28 cellular contexts compared by ENCODE assay signal in genomic region chr12:67040861-67041137, GRCh38.
"Had no signal": no experiment of that assay in that cellular context is flagged by ENCODE, and none has a peak within 500 bp of the region (broad histone marks: within the 10 kb centered on the region; RNA-seq: fewer than 3 reads in every experiment).

No MANE protein-coding gene starts in this region.

- H3K36me3 ChIP-seq: esophagus muscularis mucosa, gastroesophageal sphincter, heart right ventricle, neural progenitor cell, prostate gland, right atrium auricular region, transverse colon, vagina had no signal

- H3K4me1 Mint-ChIP-seq: immature natural killer cell; memory B cell; naive B cell; stimulated activated effector memory CD8-positive, alpha-beta T cell treated with anti-CD3 and anti-CD28 coated beads, Interleukin-12 subunit alpha, Interleukin-12 subunit beta, amount 100 ng/mL, for 72 hours had no signal

- H3K4me3 ChIP-seq: coronary artery, esophagus muscularis mucosa, gastroesophageal sphincter, heart right ventricle, lung, mucosa of descending colon, neural progenitor cell, prostate gland, right atrium auricular region, testis, transverse colon, vagina had no signal

- H3K4me1 ChIP-seq: foreskin keratinocyte, prostate gland, vagina had no signal

- H3K27ac Mint-ChIP-seq: immature natural killer cell; memory B cell; naive B cell; natural killer cell treated with Interleukin-12 subunit alpha and Interleukin-12 subunit beta and Interleukin-15 and Interleukin-18, amount 100 ng/mL, for 72 hours; neural progenitor cell; stimulated activated effector memory CD8-positive, alpha-beta T cell treated with anti-CD3 and anti-CD28 coated beads, Interleukin-12 subunit alpha, Interleukin-12 subunit beta, amount 100 ng/mL, for 72 hours had no signal

- H3K27ac ChIP-seq: coronary artery, foreskin keratinocyte, heart right ventricle, neural progenitor cell, testis, vagina had no signal

- H3K4me3 Mint-ChIP-seq: immature natural killer cell; memory B cell; naive B cell; natural killer cell treated with Interleukin-12 subunit alpha and Interleukin-12 subunit beta and Interleukin-15 and Interleukin-18, amount 100 ng/mL, for 72 hours; neural progenitor cell; stimulated activated effector memory CD8-positive, alpha-beta T cell treated with anti-CD3 and anti-CD28 coated beads, Interleukin-12 subunit alpha, Interleukin-12 subunit beta, amount 100 ng/mL, for 72 hours had no signal

- DNase-seq: dermis blood vessel endothelial cell; effector memory CD4-positive, alpha-beta T cell; foreskin keratinocyte; heart right ventricle; hypothalamus; immature natural killer cell; islet precursor cell; kidney glomerular epithelial cell; mucosa of descending colon; naive B cell; stimulated activated CD4-positive, alpha-beta T cell treated with anti-CD3 and anti-CD28 coated beads, Interleukin-2, amount 100 ng/mL, for 24 hours; stimulated activated CD4-positive, alpha-beta T cell treated with anti-CD3 and anti-CD28 coated beads, Interleukin-4, amount 100 ng/mL, for 24 hours; stimulated activated naive CD4-positive, alpha-beta T cell treated with Interleukin-2 at 50 U/mL for 16 hours; substantia nigra; testis; transverse colon had no signal

- ATAC-seq: foreskin keratinocyte; gastroesophageal sphincter; heart right ventricle; mucosa of descending colon; natural killer cell treated with Interleukin-12 subunit alpha and Interleukin-12 subunit beta and Interleukin-15 and Interleukin-18, amount 100 ng/mL, for 72 hours; sciatic nerve; stimulated activated effector memory CD8-positive, alpha-beta T cell treated with anti-CD3 and anti-CD28 coated beads, Interleukin-12 subunit alpha, Interleukin-12 subunit beta, amount 100 ng/mL, for 72 hours had no signal

- H3K9me3 Mint-ChIP-seq: immature natural killer cell; memory B cell; natural killer cell treated with Interleukin-12 subunit alpha and Interleukin-12 subunit beta and Interleukin-15 and Interleukin-18, amount 100 ng/mL, for 72 hours; neural progenitor cell; stimulated activated effector memory CD8-positive, alpha-beta T cell treated with anti-CD3 and anti-CD28 coated beads, Interleukin-12 subunit alpha, Interleukin-12 subunit beta, amount 100 ng/mL, for 72 hours had no signal

- H3K27me3 ChIP-seq: esophagus muscularis mucosa, foreskin keratinocyte, gastroesophageal sphincter, heart right ventricle, neural progenitor cell, right atrium auricular region, testis, transverse colon, vagina had no signal

- H3K36me3 Mint-ChIP-seq: immature natural killer cell; memory B cell; naive B cell; natural killer cell treated with Interleukin-12 subunit alpha and Interleukin-12 subunit beta and Interleukin-15 and Interleukin-18, amount 100 ng/mL, for 72 hours; stimulated activated effector memory CD8-positive, alpha-beta T cell treated with anti-CD3 and anti-CD28 coated beads, Interleukin-12 subunit alpha, Interleukin-12 subunit beta, amount 100 ng/mL, for 72 hours had no signal

- H3K9me3 ChIP-seq: esophagus muscularis mucosa, gastroesophageal sphincter, heart right ventricle, mucosa of descending colon, prostate gland, right atrium auricular region, testis, transverse colon, vagina had no signal
